ENCODE assay signal across 17 cellular contexts in genomic region chrX:31350808-31351074, GRCh38.
DNase-seq lines count a peak whose midpoint lies in the region; ATAC-seq and TF ChIP-seq lines count a peak whose summit lies in the region.
"Had no signal": no experiment of that assay in that cellular context is flagged by ENCODE, and none has a peak within 500 bp of the region (broad histone marks: within the 10 kb centered on the region; RNA-seq: fewer than 3 reads in every experiment).

No MANE protein-coding gene starts in this region.

- no peaks in the 10 kb centered on the region for H3K9me2 ChIP-seq in PC-9 (ENCODE audit: insufficient read depth)

- H3K36me3 ChIP-seq in PC-9 (ENCODE audit: low read depth) (no peaks in the 10 kb centered on the region), mesenchymal stem cell (ENCODE audit: control insufficient read depth in 1 of 2, insufficient read depth in 2 of 2, low read depth in 1 of 2, low read length in 2 of 2) (no peaks in the 10 kb centered on the region)
- H3K36me3 ChIP-seq: BLaER1 treated with 17β-estradiol and CSF1 and Interleukin-3, amounts not matched to agents 10 nM and 100 nM had no signal

- H3K9me3 ChIP-seq in PC-9 (ENCODE audit: insufficient read depth, low read depth) (no peaks in the 10 kb centered on the region), mesenchymal stem cell (ENCODE audit: control insufficient read depth, low read length) (no peaks in the 10 kb centered on the region)
- H3K9me3 ChIP-seq: BLaER1 treated with 17β-estradiol and CSF1 and Interleukin-3, amounts not matched to agents 10 nM and 100 nM had no signal

- no peak for ATAC-seq in HG03378 (IDR thresholded peaks at IDR 0.05; ENCODE audit: unreplicated experiment)
- ATAC-seq: GM23338 had no signal

- no peaks in the 10 kb centered on the region for H3K4me1 Mint-ChIP-seq in CD14-positive monocyte
- H3K4me1 Mint-ChIP-seq: B cell; CD4-positive, CD25-positive, alpha-beta regulatory T cell; GM23338 had no signal

- no peak overlapping the region for H3K27ac Mint-ChIP-seq in CD14-positive monocyte
- H3K27ac Mint-ChIP-seq: B cell; CD4-positive, CD25-positive, alpha-beta regulatory T cell; GM23338 had no signal

- H3K9ac ChIP-seq in mesenchymal stem cell (ENCODE audit: low read length): no peak overlapping the region
- H3K9ac ChIP-seq: BLaER1 treated with 17β-estradiol and CSF1 and Interleukin-3, amounts not matched to agents 10 nM and 100 nM; KMS-11 had no signal

- TF ChIP-seq CTCF in PC-9 (conservative IDR thresholded peaks at IDR 0.05) (no peak), CD14-positive monocyte (IDR thresholded peaks at IDR 0.05) (no peak)

- no peaks in the 10 kb centered on the region for H3K79me1 ChIP-seq in mesenchymal stem cell (replicated peaks; ENCODE audit: low read length, poor library complexity, severe bottlenecking)

- peaks cover 0 to 3% (median 0%) of the 10 kb centered on the region in 7 donors for H3K9me3 Mint-ChIP-seq in CD14-positive monocyte
- H3K9me3 Mint-ChIP-seq: CD4-positive, CD25-positive, alpha-beta regulatory T cell; GM23338 had no signal

- no peak overlapping the region for H3K4me3 Mint-ChIP-seq in CD14-positive monocyte
- H3K4me3 Mint-ChIP-seq: B cell; CD4-positive, CD25-positive, alpha-beta regulatory T cell; GM23338 had no signal

- H3K4me2 ChIP-seq in PC-9 (0 out of 2 replicates have a peak overlapping the region, but pooled peaks have one; percentile 28), mesenchymal stem cell (ENCODE audit: low read length, poor library complexity, severe bottlenecking) (no peak overlapping the region)
- H3K4me2 ChIP-seq: BLaER1 treated with 17β-estradiol and CSF1 and Interleukin-3, amounts not matched to agents 10 nM and 100 nM; GM23338; KMS-11 had no signal

- no peaks in the 10 kb centered on the region for H3K79me2 ChIP-seq in PC-9 (ENCODE audit: low read depth)

- H2BK5ac ChIP-seq in mesenchymal stem cell (ENCODE audit: low read depth, low read length, poor library complexity, severe bottlenecking): no peak overlapping the region

- H3K27ac ChIP-seq in PC-9 (no peak overlapping the region), mesenchymal stem cell (ENCODE audit: low read length, poor library complexity, severe bottlenecking) (no peak overlapping the region)
- H3K27ac ChIP-seq: BLaER1 treated with 17β-estradiol and CSF1 and Interleukin-3, amounts not matched to agents 10 nM and 100 nM; KMS-11 had no signal

- no peaks in the 10 kb centered on the region for H4K20me1 ChIP-seq in PC-9 (ENCODE audit: insufficient read depth)
- H4K20me1 ChIP-seq: BLaER1 treated with 17β-estradiol and CSF1 and Interleukin-3, amounts not matched to agents 10 nM and 100 nM had no signal

- H3K14ac ChIP-seq in mesenchymal stem cell (ENCODE audit: low read length in 2 of 2): no peak overlapping the region

- no peak overlapping the region for H2BK120ac ChIP-seq in mesenchymal stem cell (ENCODE audit: low read depth, low read length)

- H3K23ac ChIP-seq in mesenchymal stem cell (ENCODE audit: low read length in 2 of 2): no peak overlapping the region

- no peak overlapping the region for H4K91ac ChIP-seq in mesenchymal stem cell (ENCODE audit: low read length)

- DNase-seq in NCI-H345 (lab: John Stamatoyannopoulos, UW) (peak; percentile 51), NCI-H345 treated with DMSO at 0.1 percent for 48 hours (lab: John Stamatoyannopoulos, UW; ENCODE audit: unreplicated experiment) (no peak), EL (peak; percentile 4), PC-9 (no peak), mesenchymal stem cell (peak; percentile 6), CD14-positive monocyte (ENCODE audit: low spot score) (no peak), hepatic stellate cell (ENCODE audit: low spot score) (no peak)
- DNase-seq: 8988T; CD4-positive, CD25-positive, alpha-beta regulatory T cell; DMS 273 treated with DMSO at 0.1 percent for 48 hours; DMS79; GF-D8 had no signal

- H3K27me3 ChIP-seq in PC-9 (ENCODE audit: insufficient read depth, low read depth) (no peaks in the 10 kb centered on the region), mesenchymal stem cell (ENCODE audit: control insufficient read depth in 1 of 2, insufficient read depth in 1 of 2, low read length in 2 of 2) (no peaks in the 10 kb centered on the region)

- no peaks in the 10 kb centered on the region for H3K36me3 Mint-ChIP-seq in CD14-positive monocyte
- H3K36me3 Mint-ChIP-seq: CD4-positive, CD25-positive, alpha-beta regulatory T cell had no signal

- peaks cover 18% of the 10 kb centered on the region for H3F3A ChIP-seq in PC-9 (ENCODE audit: insufficient read depth, low read depth)

- H3K18ac ChIP-seq in mesenchymal stem cell (ENCODE audit: low read depth in 1 of 2, low read length in 2 of 2): no peak overlapping the region

- H2BK15ac ChIP-seq in mesenchymal stem cell (ENCODE audit: low read depth, poor library complexity, severe bottlenecking): no peak overlapping the region

- BruUV-seq in PC-9 (replicated peaks; lab: Mats Ljungman, UMichigan): no TSS peak

- peaks cover 0 to 6% (median 0%) of the 10 kb centered on the region in 3 donors for H3K27me3 Mint-ChIP-seq in CD14-positive monocyte (ENCODE audit: low read depth in 3 of 3)
- H3K27me3 Mint-ChIP-seq: B cell had no signal

- 100% methylated on average over 1 of the region's 1 CpG for WGBS in mesenchymal stem cell

- POLR2A ChIA-PET in PC-9 (lab: Charles Lee; ENCODE audit: unreplicated experiment): interaction anchor here (0.6 kb wide), 1 partner anchor 741 kb away, joined by 4 read pairs; no protein-coding TSS in a partner anchor

- no peak overlapping the region for H4K8ac ChIP-seq in mesenchymal stem cell (ENCODE audit: low read length)

- H3K4me1 ChIP-seq in PC-9 (replicated peaks; ENCODE audit: insufficient read depth): peaks cover 46% of the 10 kb centered on the region
- no peaks in the 10 kb centered on the region for H3K4me1 ChIP-seq in mesenchymal stem cell (ENCODE audit: control insufficient read depth, insufficient read depth, low read depth, low read length)

- H2AFZ ChIP-seq in PC-9 (no peak overlapping the region), mesenchymal stem cell (ENCODE audit: low read depth, low read length) (no peak overlapping the region)
- H2AFZ ChIP-seq: GM23338 had no signal

- H2BK12ac ChIP-seq in mesenchymal stem cell (ENCODE audit: low read length in 2 of 2): no peak overlapping the region

- H2AK5ac ChIP-seq in mesenchymal stem cell (ENCODE audit: low read length, severe bottlenecking): no peak overlapping the region

- no peak overlapping the region for H3K4ac ChIP-seq in mesenchymal stem cell (ENCODE audit: low read depth in 1 of 2, low read length in 2 of 2)

- CTCF ChIA-PET in PC-9 (lab: Charles Lee): no interaction called here

- intact Hi-C loops in PC-9 (cut with micrococcal nuclease; ENCODE audit: unreplicated experiment) (no loop called here), CD14-positive monocyte (cut with micrococcal nuclease) (no loop called here)

- H3K4me3 ChIP-seq in PC-9 (no peak overlapping the region), mesenchymal stem cell (ENCODE audit: insufficient read depth in 1 of 2, low read depth in 1 of 2, low read length in 2 of 2) (no peak overlapping the region)
- H3K4me3 ChIP-seq: BLaER1 treated with 17β-estradiol and CSF1 and Interleukin-3, amounts not matched to agents 10 nM and 100 nM; GM23338 had no signal

Comparison
In these comparisons a context has a peak if more than half of its experiments do, and no peak if none do; other contexts are left out.
1. DNase-seq: peak in NCI-H345 (single experiment), EL (single experiment) and mesenchymal stem cell (single experiment); none in NCI-H345 treated with DMSO at 0.1 percent for 48 hours (single experiment), PC-9 (0 of 2), CD14-positive monocyte (single experiment) and hepatic stellate cell (single experiment).